Comparison of ENCODE assay signal across 9 cellular contexts in the genomic region with DNA sequence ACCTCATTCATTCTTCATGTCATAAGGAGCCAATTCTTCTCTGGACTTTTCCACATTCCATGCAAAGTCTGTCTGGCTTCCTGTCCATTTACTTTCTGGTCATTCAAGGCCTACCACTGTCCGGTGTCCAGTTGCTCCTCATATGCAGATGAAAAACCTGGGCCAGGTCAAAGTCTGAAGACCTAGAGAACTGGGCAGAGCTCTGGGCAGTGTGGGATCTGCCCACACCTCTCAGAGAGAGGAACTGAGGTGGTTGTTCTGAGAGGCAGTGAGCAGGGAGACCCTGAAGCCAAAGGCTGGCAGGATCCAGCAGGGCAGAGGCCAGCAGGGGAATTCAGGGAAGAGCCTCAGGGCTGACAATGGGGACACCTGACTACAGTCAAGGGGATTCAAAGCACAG. TPM values are rescaled to one million over a fixed set of nuclear protein-coding genes. Genes with fewer than 3 reads are reported as not detected.
"Had no signal": no experiment of that assay in that cellular context is flagged by ENCODE, and none has a peak within 500 bp of the region (broad histone marks: within the 10 kb centered on the region; RNA-seq: fewer than 3 reads in every experiment).

No MANE protein-coding gene starts in this region.

RNA-seq across cellular contexts. Expression of a gene that starts 58.7 kb away (rescaled TPM):
- total RNA-seq: activated naive CD4-positive, alpha-beta T cell treated with anti-CD3 and anti-CD28 coated beads for 36 hours; activated naive CD4-positive, alpha-beta T cell treated with anti-CD3 and anti-CD28 coated beads, Interleukin-2, amount 50 U/mL, for 72 hours; activated naive CD8-positive, alpha-beta T cell treated with anti-CD3 and anti-CD28 coated beads for 36 hours; activated naive CD8-positive, alpha-beta T cell treated with anti-CD3 and anti-CD28 coated beads, Interleukin-2, amount 10 ng/mL, durations not matched to agents 7 days and 5 days; activated T-cell treated with anti-CD3 and anti-CD28 coated beads, Interleukin-2, amount 50 U/mL, for 4 hours; activated T-cell treated with anti-CD3 and anti-CD28 coated beads, Interleukin-2, amount 50 U/mL, for 72 hours; activated T-helper 1 cell treated with anti-CD3 and anti-CD28 coated beads, Interleukin-12 subunit alpha, Interleukin-12 subunit beta, Interleukin-2, Interleukin-4 antibody, amounts not matched to agents 30 ng/mL and 10 ng/mL and 1 ng/mL, durations not matched to agents 14 hours and 24 hours and 36 hours; activated T-helper 17 cell treated with anti-CD3 and anti-CD28 coated beads, Interleukin-2, amount 50 U/mL, for 72 hours; activated T-helper 2 cell treated with anti-CD3 and anti-CD28 coated beads, Interferon-gamma antibody, Interleukin-2, Interleukin-4, amounts not matched to agents 10 μg/mL and 5 μg/mL and 100 μg/mL, durations not matched to agents 14 hours and 24 hours and 36 hours had no signal
